In the genomic region with DNA sequence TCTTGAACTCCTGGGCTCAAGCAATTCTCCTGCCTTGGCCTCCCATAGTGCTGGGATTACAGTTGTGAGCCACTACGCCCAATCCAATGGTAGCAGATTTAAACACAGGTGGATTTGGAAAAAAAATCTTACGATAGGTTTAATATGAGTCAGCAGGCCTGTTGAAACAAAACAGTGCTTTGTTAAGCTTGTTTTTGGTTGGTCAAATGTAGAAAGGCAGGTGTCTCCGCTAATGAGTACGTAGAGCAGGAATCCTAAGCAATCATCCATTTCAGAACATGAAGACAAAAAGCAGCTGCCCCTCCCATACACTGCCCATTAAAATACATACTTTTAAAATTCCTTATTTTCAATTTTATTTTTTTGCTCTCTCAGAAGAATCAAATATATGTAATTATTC, we compare ENCODE assay signal across 1 cellular context.
TF ChIP-seq lines count a peak whose summit lies in the region.

No MANE protein-coding gene starts in this region.

TF ChIP-seq in GM12878, 131 proteins besides CTCF, POLR2A, EP300 and RAD21 (continued from another document):
- TF ChIP-seq, protein P1, sequence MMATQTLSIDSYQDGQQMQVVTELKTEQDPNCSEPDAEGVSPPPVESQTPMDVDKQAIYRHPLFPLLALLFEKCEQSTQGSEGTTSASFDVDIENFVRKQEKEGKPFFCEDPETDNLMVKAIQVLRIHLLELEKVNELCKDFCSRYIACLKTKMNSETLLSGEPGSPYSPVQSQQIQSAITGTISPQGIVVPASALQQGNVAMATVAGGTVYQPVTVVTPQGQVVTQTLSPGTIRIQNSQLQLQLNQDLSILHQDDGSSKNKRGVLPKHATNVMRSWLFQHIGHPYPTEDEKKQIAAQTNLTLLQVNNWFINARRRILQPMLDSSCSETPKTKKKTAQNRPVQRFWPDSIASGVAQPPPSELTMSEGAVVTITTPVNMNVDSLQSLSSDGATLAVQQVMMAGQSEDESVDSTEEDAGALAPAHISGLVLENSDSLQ (IDR thresholded peaks at IDR 0.05), result peak; percentile 57
- TF ChIP-seq BCL11A (IDR thresholded peaks at IDR 0.05; ENCODE audit: low read depth, low read length), result 0 out of 2 replicates have a peak, but pooled peaks have one; percentile 42
TF ChIP-seq in GM12878: peak in this region for 8.
